13 cellular contexts compared by ENCODE assay signal in the genomic region with DNA sequence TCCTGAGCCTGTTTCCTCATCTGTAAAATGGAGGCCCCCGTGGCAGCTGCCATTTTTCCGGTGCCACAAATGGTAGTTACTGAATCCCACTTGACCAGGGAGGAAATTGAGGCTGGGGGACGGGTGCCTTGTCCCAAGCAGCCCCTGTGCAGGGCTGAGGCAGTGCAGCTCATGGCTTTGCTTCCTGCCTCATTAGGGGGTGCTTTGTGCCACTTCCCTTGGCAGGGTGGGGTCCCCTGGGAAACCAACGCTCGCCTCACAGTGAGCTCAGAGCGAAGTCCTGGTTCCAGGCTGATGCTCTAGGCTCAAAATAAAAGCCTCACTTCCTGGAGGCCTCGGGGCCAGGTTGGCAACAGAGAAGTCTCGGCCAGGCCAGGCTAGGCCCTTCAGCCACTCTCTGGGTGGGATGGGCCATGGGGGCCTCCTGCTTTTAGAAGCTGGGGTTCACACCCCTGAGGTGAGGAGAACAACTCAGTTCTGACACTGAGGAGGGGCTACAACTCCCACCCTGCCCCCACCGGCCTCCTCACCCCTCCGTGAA. TPM values are rescaled to one million over a fixed set of nuclear protein-coding genes. Genes with fewer than 3 reads are reported as not detected.
DNase-seq lines count a peak whose midpoint lies in the region; ATAC-seq, FAIRE-seq and TF ChIP-seq lines count a peak whose summit lies in the region.
"Had no signal": no experiment of that assay in that cellular context is flagged by ENCODE, and none has a peak within 500 bp of the region (broad histone marks: within the 10 kb centered on the region; RNA-seq: fewer than 3 reads in every experiment).

No MANE protein-coding gene starts in this region.

- ATAC-seq in CD8-positive, alpha-beta T cell = no peak
- ATAC-seq in GM21390 (IDR thresholded peaks at IDR 0.05; ENCODE audit: unreplicated experiment) = peak; percentile 24
- no peak for ATAC-seq in GM19328 (IDR thresholded peaks at IDR 0.05; ENCODE audit: unreplicated experiment)

- CTCF ChIA-PET in CD8-positive, alpha-beta T cell (lab: Charles Lee) = interaction anchor here (1.3 to 27.7 kb wide), 5 partner anchors 8 to 32 kb away, joined by 3 to 338 read pairs (median 11); no protein-coding TSS in a partner anchor

- no peaks in the 10 kb centered on the region for H3K9me3 Mint-ChIP-seq in CD8-positive, alpha-beta T cell
- H3K9me3 Mint-ChIP-seq in T-helper 2 cell treated with Interferon-gamma antibody and Interleukin-4, amounts not matched to agents 5 μg/mL and 100 μg/mL, for 36 hours = no peaks in the 10 kb centered on the region

- peaks cover 95% of the 10 kb centered on the region for H3K4me1 Mint-ChIP-seq in CD8-positive, alpha-beta T cell (ENCODE audit: low read depth)
- H3K4me1 Mint-ChIP-seq in T-helper 2 cell treated with Interferon-gamma antibody and Interleukin-4, amounts not matched to agents 5 μg/mL and 100 μg/mL, for 36 hours (ENCODE audit: low read depth) = peaks cover 92% of the 10 kb centered on the region

- intact Hi-C loops in CD8-positive, alpha-beta T cell (cut with DNase I, micrococcal nuclease) = loop anchor here (10.0 kb wide), 3 partner anchors 314 to 1184 kb away; partner anchors contain the start of genes PEF1 (in 1 of the 2), PTP4A2 (in 1 of the 2) and PUM1 (in 1 of the 2)

- POLR2A ChIA-PET in CD8-positive, alpha-beta T cell (lab: Charles Lee) = interaction anchor here (1.0 to 15.1 kb wide), 5 partner anchors 6 to 32 kb away, joined by 4 to 326 read pairs (median 6); partner anchors contain the start of gene LAPTM5

- peak overlapping the region; percentile 82 for H3K4me3 Mint-ChIP-seq in CD8-positive, alpha-beta T cell
- peak overlapping the region; percentile 87 for H3K4me3 Mint-ChIP-seq in T-helper 2 cell treated with Interferon-gamma antibody and Interleukin-4, amounts not matched to agents 5 μg/mL and 100 μg/mL, for 36 hours

- H3K9me3 ChIP-seq in CD8-positive, alpha-beta T cell (ENCODE audit: low read length) = no peaks in the 10 kb centered on the region

- no peak for FAIRE-seq in RCC 7860 (lab: Jason Lieb, UNC)
- FAIRE-seq: endothelial cell of umbilical vein, islet of Langerhans had no signal

- no peaks in the 10 kb centered on the region for H3K27me3 Mint-ChIP-seq in CD8-positive, alpha-beta T cell (ENCODE audit: low read depth)
- H3K27me3 Mint-ChIP-seq in T-helper 2 cell treated with Interferon-gamma antibody and Interleukin-4, amounts not matched to agents 5 μg/mL and 100 μg/mL, for 36 hours (ENCODE audit: low read depth) = no peaks in the 10 kb centered on the region

- peak overlapping the region; percentile 99 for H3K27ac Mint-ChIP-seq in CD8-positive, alpha-beta T cell
- peak overlapping the region; percentile 94 for H3K27ac Mint-ChIP-seq in T-helper 2 cell treated with Interferon-gamma antibody and Interleukin-4, amounts not matched to agents 5 μg/mL and 100 μg/mL, for 36 hours

- H3K4me3 ChIP-seq in CD8-positive, alpha-beta T cell (ENCODE audit: low read depth, low read length) = peak overlapping the region; percentile 40

- DNase-seq in CD8-positive, alpha-beta T cell = no peak
- no peak for DNase-seq in T-helper 2 cell treated with Interferon-gamma antibody and Interleukin-4, amounts not matched to agents 5 μg/mL and 100 μg/mL, for 36 hours (ENCODE audit: low spot score)
- DNase-seq in GF-D8 (lab: John Stamatoyannopoulos, UW) = no peak
- no peak for DNase-seq in RCC 7860 (ENCODE audit: low spot score)
- DNase-seq in NCI-H1048 (lab: John Stamatoyannopoulos, UW) = no peak
- DNase-seq: NCI-H226 had no signal

- no peak for TF ChIP-seq CTCF in CD8-positive, alpha-beta T cell (IDR thresholded peaks at IDR 0.05)

- H3K27ac ChIP-seq in CD8-positive, alpha-beta T cell (ENCODE audit: low read depth, low read length) = peak overlapping the region; percentile 72
- H3K27ac ChIP-seq in layer of hippocampus (ENCODE audit: low read depth, low read length) = peak overlapping the region; percentile 96

- peaks cover 70% of the 10 kb centered on the region for H3K36me3 Mint-ChIP-seq in CD8-positive, alpha-beta T cell
- H3K36me3 Mint-ChIP-seq in T-helper 2 cell treated with Interferon-gamma antibody and Interleukin-4, amounts not matched to agents 5 μg/mL and 100 μg/mL, for 36 hours (ENCODE audit: low read depth) = peaks cover 81% of the 10 kb centered on the region

- H3K4me1 ChIP-seq in CD8-positive, alpha-beta T cell (ENCODE audit: insufficient read depth, low read length) = peaks cover 90% of the 10 kb centered on the region

- H3K27me3 ChIP-seq in CD8-positive, alpha-beta T cell (ENCODE audit: insufficient read depth, low read length) = no peaks in the 10 kb centered on the region
- no peaks in the 10 kb centered on the region for H3K27me3 ChIP-seq in layer of hippocampus (ENCODE audit: control insufficient read depth, insufficient read depth, low read length)

- H3K36me3 ChIP-seq in CD8-positive, alpha-beta T cell (ENCODE audit: insufficient read depth, low read length) = no peaks in the 10 kb centered on the region

RNA-seq across cellular contexts. Expression of gene LAPTM5, which starts 6.8 kb away (rescaled TPM):
- total RNA-seq in CD8-positive, alpha-beta T cell = 100 to 1,000 TPM; 629 to 653 TPM

RNA-seq across cellular contexts. Expression of gene MATN1, which starts 27.4 kb away (rescaled TPM):
- total RNA-seq in CD8-positive, alpha-beta T cell = 1 to 10 TPM; 6.6 to 7.4 TPM
- total RNA-seq: HT1080, posterior vena cava had no signal
